8 cellular contexts compared by ENCODE assay signal in genomic region chr4:83012631-83013419, GRCh38. TPM values are rescaled to one million over a fixed set of nuclear protein-coding genes. Genes with fewer than 3 reads are reported as not detected.
DNase-seq lines count a peak whose midpoint lies in the region; ATAC-seq, FAIRE-seq and TF ChIP-seq lines count a peak whose summit lies in the region.

No MANE protein-coding gene starts in this region.

- peak overlapping the region; percentile 92 for H3K4me3 ChIP-seq in HUES48 (ENCODE audit: low read depth, low read length)
- peak overlapping the region; percentile 74 for H3K4me3 ChIP-seq in NT2/D1 (ENCODE audit: insufficient read length, low read depth)
- H3K4me3 ChIP-seq in endothelial cell of umbilical vein (replicated peaks in 1 of 3; ENCODE audit: insufficient read depth in 1 of 3, low read depth in 1 of 3, low read length in 3 of 3), result peak overlapping the region; percentile 80 to 97 (median 83)

- DNase-seq in D341Med (ENCODE audit: low spot score), result peak; percentile 97
- peak; percentile 94 for DNase-seq in NT2/D1 (ENCODE audit: low read depth, low spot score)
- DNase-seq in activated CD8-positive, alpha-beta memory T cell treated with anti-CD3 and anti-CD28 coated beads, Interleukin-2, amount 50 U/mL, for 4 hours, result peak; percentile 97
- peak; percentile 99 for DNase-seq in endothelial cell of umbilical vein (ENCODE audit: low read depth, low spot score)
- DNase-seq in midbrain (lab: John Stamatoyannopoulos, UW), result peak; percentile 99
- DNase-seq in stimulated activated CD8-positive, alpha-beta memory T cell treated with anti-CD3 and anti-CD28 coated beads, Interleukin-2, amount 100 ng/mL, for 1 hour (ENCODE audit: low read depth in 2 of 2), result peak; percentile 93 to 96

- peak overlapping the region; percentile 97 for H3K4me2 ChIP-seq in endothelial cell of umbilical vein (ENCODE audit: insufficient read depth, low read length)

- no peaks in the 10 kb centered on the region for H3K9me3 ChIP-seq in HUES48 (ENCODE audit: control insufficient read depth, insufficient read depth, low read length)
- H3K9me3 ChIP-seq in NT2/D1 (ENCODE audit: insufficient read depth, low read length), result no peaks in the 10 kb centered on the region
- no peaks in the 10 kb centered on the region for H3K9me3 ChIP-seq in endothelial cell of umbilical vein (replicated peaks; ENCODE audit: control insufficient read depth, insufficient read depth, low read length)

- FAIRE-seq in endothelial cell of umbilical vein (lab: Jason Lieb, UNC), result peak; percentile 96

- POLR2A ChIA-PET in endothelial cell of umbilical vein (lab: Charles Lee), result interaction anchor here (0.9 to 2.3 kb wide), 2 partner anchors 18 to 22 kb away, joined by 3 to 13 read pairs; partner anchors contain the start of gene COPS4

- peak overlapping the region; percentile 45 for H3K9ac ChIP-seq in HUES48 (ENCODE audit: low read depth, low read length)
- peak overlapping the region; percentile 83 for H3K9ac ChIP-seq in NT2/D1 (ENCODE audit: insufficient read length, low read depth)
- H3K9ac ChIP-seq in endothelial cell of umbilical vein (replicated peaks; ENCODE audit: extremely low read depth, insufficient read depth, low read length), result peak overlapping the region; percentile 80

- dilution Hi-C loops in endothelial cell of umbilical vein (cut with MboI; ENCODE audit: extremely low pct_ligation_motif_present, low sequenced_read_pairs), result no loop called here

- H3K27ac ChIP-seq in HUES48 (ENCODE audit: low read depth, low read length) (peak overlapping the region; percentile 86), endothelial cell of umbilical vein (ENCODE audit: insufficient read depth, low read depth, low read length) (peak overlapping the region; percentile 71)

- no peaks in the 10 kb centered on the region for H3K36me3 ChIP-seq in HUES48 (ENCODE audit: control insufficient read depth, insufficient read depth, low read length)
- no peaks in the 10 kb centered on the region for H3K36me3 ChIP-seq in NT2/D1 (ENCODE audit: insufficient read depth, insufficient read length, low read length)
- H3K36me3 ChIP-seq in endothelial cell of umbilical vein (ENCODE audit: control insufficient read depth in 2 of 2, extremely low read depth in 1 of 2, insufficient read depth in 2 of 2, low read length in 2 of 2), result no peaks in the 10 kb centered on the region

- BruUV-seq in endothelial cell of umbilical vein (replicated peaks; lab: Mats Ljungman, UMichigan), result no TSS peak

- no peaks in the 10 kb centered on the region for H3K9me1 ChIP-seq in endothelial cell of umbilical vein (replicated peaks; ENCODE audit: control insufficient read depth, extremely low read depth, insufficient read depth, low read length)

- H3K4me1 ChIP-seq in HUES48 (ENCODE audit: control insufficient read depth, insufficient read depth, low read length) (peaks cover 20% of the 10 kb centered on the region; the same call in 1 of the 2 replicates), NT2/D1 (ENCODE audit: insufficient read depth, insufficient read length) (no peaks in the 10 kb centered on the region), endothelial cell of umbilical vein (ENCODE audit: control insufficient read depth, extremely low read depth, insufficient read depth, low read length) (peaks cover 19% of the 10 kb centered on the region)

- peak; percentile 37 for TF ChIP-seq POLR2A in endothelial cell of umbilical vein (IDR thresholded peaks at IDR 0.05; ENCODE audit: low read depth, low read length)

- no peaks in the 10 kb centered on the region for H4K20me1 ChIP-seq in endothelial cell of umbilical vein (replicated peaks; ENCODE audit: control insufficient read depth, extremely low read depth, insufficient read depth, low read length)

- peak; percentile 39 to 70 for TF ChIP-seq CTCF in endothelial cell of umbilical vein (IDR thresholded peaks at IDR 0.05; ENCODE audit: extremely low read depth in 1 of 2, insufficient read depth in 1 of 2, low read depth in 1 of 2, low read length in 2 of 2)

- peak; percentile 82 for ATAC-seq in GM21390 (IDR thresholded peaks at IDR 0.05; ENCODE audit: unreplicated experiment)

- peaks cover 35% of the 10 kb centered on the region for H3K79me2 ChIP-seq in endothelial cell of umbilical vein (ENCODE audit: control insufficient read depth, insufficient read depth, low read length)

- CTCF ChIA-PET in endothelial cell of umbilical vein (lab: Charles Lee), result interaction anchor here (0.6 to 3.1 kb wide), 20 partner anchors 9 to 272 kb away, joined by 3 to 32 read pairs (median 4); partner anchors contain the start of genes COPS4 and COQ2

- intact Hi-C loops in endothelial cell of umbilical vein (cut with micrococcal nuclease), result loop anchor here (1.0 to 5.0 kb wide), 9 partner anchors 21 to 581 kb away; partner anchors contain the start of genes ENOPH1, HNRNPDL, SEC31A and THAP9

- peaks cover 21% of the 10 kb centered on the region for H3K27me3 ChIP-seq in HUES48 (ENCODE audit: control insufficient read depth, insufficient read depth, low read length)
- peaks cover 23% of the 10 kb centered on the region for H3K27me3 ChIP-seq in NT2/D1 (ENCODE audit: insufficient read depth, insufficient read length)
- no peaks in the 10 kb centered on the region for H3K27me3 ChIP-seq in endothelial cell of umbilical vein (ENCODE audit: control insufficient read depth in 2 of 2, insufficient read depth in 2 of 2, low read length in 2 of 2)

- peak overlapping the region; percentile 85 for H2AFZ ChIP-seq in endothelial cell of umbilical vein (ENCODE audit: low read depth, low read length)

TF ChIP-seq in endothelial cell of umbilical vein, 7 proteins besides CTCF, POLR2A, EP300 and RAD21:
- TF ChIP-seq MYC (IDR thresholded peaks at IDR 0.05; ENCODE audit: low read depth, low read length) (peak; percentile 68), FOS (IDR thresholded peaks at IDR 0.05; ENCODE audit: borderline replicate concordance, insufficient read depth, low read length) (peak; percentile 14), JUN (IDR thresholded peaks at IDR 0.05; ENCODE audit: borderline replicate concordance, insufficient read depth, insufficient read length, low read depth) (no peak), GATA2 (IDR thresholded peaks at IDR 0.05; ENCODE audit: insufficient read depth, insufficient read length, low read depth, low read length) (no peak), POLR2AphosphoS5 (IDR thresholded peaks at IDR 0.05; ENCODE audit: insufficient read depth, low read depth, low read length) (peak; percentile 72)
- TF ChIP-seq, protein P1, sequence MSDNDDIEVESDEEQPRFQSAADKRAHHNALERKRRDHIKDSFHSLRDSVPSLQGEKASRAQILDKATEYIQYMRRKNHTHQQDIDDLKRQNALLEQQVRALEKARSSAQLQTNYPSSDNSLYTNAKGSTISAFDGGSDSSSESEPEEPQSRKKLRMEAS (IDR thresholded peaks at IDR 0.05; ENCODE audit: insufficient read depth, insufficient read length), result peak; percentile 94

RNA-seq across cellular contexts. Expression of gene LIN54, which starts 2.2 kb away (rescaled TPM):
- total RNA-seq in endothelial cell of umbilical vein, result 14.8 and 15.7 TPM in 2 replicates
- polyA plus RNA-seq in endothelial cell of umbilical vein, result 6.2 and 6.5 TPM in 2 replicates
- polyA plus RNA-seq in endothelial cell of umbilical vein (2011; cell fraction: cytosol; rRNA removed), result 6.7 and 7.6 TPM in 2 replicates
- polyA plus RNA-seq in endothelial cell of umbilical vein (2011; cell fraction: nucleus; rRNA removed), result 8.2 and 9.4 TPM in 2 replicates
- 6.2 and 10.5 TPM in 2 replicates for polyA plus RNA-seq in endothelial cell of umbilical vein (2012)
- polyA minus RNA-seq in endothelial cell of umbilical vein, result 23.8 and 25.3 TPM in 2 replicates
- 24.5 TPM for polyA minus RNA-seq in endothelial cell of umbilical vein (2011; cell fraction: cytosol; rRNA and poly(A)+ RNA removed)
- 19.1 and 31.3 TPM in 2 replicates for polyA minus RNA-seq in endothelial cell of umbilical vein (2011; cell fraction: nucleus; rRNA and poly(A)+ RNA removed)

RNA-seq across cellular contexts. Expression of gene COPS4, which starts 22.2 kb away (rescaled TPM):
- 47.3 and 53.0 TPM in 2 replicates for total RNA-seq in endothelial cell of umbilical vein
- polyA plus RNA-seq in endothelial cell of umbilical vein, result 29.8 and 30.7 TPM in 2 replicates
- polyA plus RNA-seq in endothelial cell of umbilical vein (2011; cell fraction: cytosol; rRNA removed), result 61.9 and 64.9 TPM in 2 replicates
- 40.6 and 55.2 TPM in 2 replicates for polyA plus RNA-seq in endothelial cell of umbilical vein (2011; cell fraction: nucleus; rRNA removed)
- polyA plus RNA-seq in endothelial cell of umbilical vein (2012), result 61.3 and 109 TPM in 2 replicates
- 38.7 and 43.2 TPM in 2 replicates for polyA minus RNA-seq in endothelial cell of umbilical vein
- polyA minus RNA-seq in endothelial cell of umbilical vein (2011; cell fraction: cytosol; rRNA and poly(A)+ RNA removed), result 9.4 TPM
- 20.3 and 27.8 TPM in 2 replicates for polyA minus RNA-seq in endothelial cell of umbilical vein (2011; cell fraction: nucleus; rRNA and poly(A)+ RNA removed)

Comparison
In these comparisons a context has a peak if more than half of its experiments do, and no peak if none do; other contexts are left out.
1. Peak in every context shown above with its lines: DNase-seq, ATAC-seq, H3K4me3 ChIP-seq and H3K27ac ChIP-seq.